ENCODE assay signal across 12 cellular contexts in the genomic region with DNA sequence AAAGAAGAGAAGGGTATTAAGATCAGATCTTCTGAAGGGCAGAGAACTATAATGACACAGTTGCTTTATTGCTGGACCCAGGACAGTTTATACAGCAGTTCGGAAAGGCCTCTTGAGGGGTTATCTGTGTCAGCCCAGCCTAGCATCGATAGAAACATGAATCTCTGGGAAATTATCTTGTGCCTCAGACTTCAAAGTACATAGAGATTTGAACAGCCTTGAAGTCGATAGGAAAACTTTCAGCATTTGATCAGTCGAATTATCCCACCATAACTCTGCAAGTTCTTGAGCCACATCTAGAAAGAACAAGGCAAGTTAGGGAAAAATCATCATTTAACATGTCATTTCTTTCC. TPM values are rescaled to one million over a fixed set of nuclear protein-coding genes. Genes with fewer than 3 reads are reported as not detected.
DNase-seq lines count a peak whose midpoint lies in the region; ATAC-seq and TF ChIP-seq lines count a peak whose summit lies in the region.
"Had no signal": no experiment of that assay in that cellular context is flagged by ENCODE, and none has a peak within 500 bp of the region (broad histone marks: within the 10 kb centered on the region; RNA-seq: fewer than 3 reads in every experiment).

No MANE protein-coding gene starts in this region.

- H3K27me3 ChIP-seq in thoracic aorta (replicated peaks; ENCODE audit: insufficient read depth): no peaks in the 10 kb centered on the region

- POLR2A ChIA-PET in activated CD8-positive, alpha-beta T cell treated with anti-CD3 and anti-CD28 coated beads, Interleukin-2, amount 10 ng/mL, durations not matched to agents 7 days and 5 days (lab: Charles Lee): interaction anchor here (0.6 kb wide), 1 partner anchor 52 kb away, joined by 3 read pairs; no protein-coding TSS in a partner anchor
- POLR2A ChIA-PET in activated CD8-positive, alpha-beta T cell treated with anti-CD3 and anti-CD28 coated beads for 36 hours (lab: Charles Lee): interaction anchor here (0.6 to 1.3 kb wide), 2 partner anchors 16 to 596 kb away, joined by 3 read pairs; no protein-coding TSS in a partner anchor
- POLR2A ChIA-PET in OCI-LY7 (lab: Charles Lee): interaction anchor here (1.1 kb wide), 2 partner anchors 32 to 439 kb away, joined by 3 to 5 read pairs; no protein-coding TSS in a partner anchor

- peak overlapping the region; percentile 48 for H3K27ac Mint-ChIP-seq in activated CD8-positive, alpha-beta T cell treated with anti-CD3 and anti-CD28 coated beads, Interleukin-2, amount 10 ng/mL, durations not matched to agents 7 days and 5 days
- H3K27ac Mint-ChIP-seq in activated CD8-positive, alpha-beta T cell treated with anti-CD3 and anti-CD28 coated beads for 36 hours: no peak overlapping the region
- peak overlapping the region; percentile 24 to 82 for H3K27ac Mint-ChIP-seq in effector memory CD8-positive, alpha-beta T cell
- H3K27ac Mint-ChIP-seq: activated CD4-positive, alpha-beta memory T cell treated with anti-CD3 and anti-CD28 coated beads for 36 hours; H9 had no signal

- no peaks in the 10 kb centered on the region for H3K36me3 Mint-ChIP-seq in activated CD8-positive, alpha-beta T cell treated with anti-CD3 and anti-CD28 coated beads, Interleukin-2, amount 10 ng/mL, durations not matched to agents 7 days and 5 days (ENCODE audit: low read depth)
- H3K36me3 Mint-ChIP-seq in activated CD8-positive, alpha-beta T cell treated with anti-CD3 and anti-CD28 coated beads for 36 hours (ENCODE audit: low read depth): no peaks in the 10 kb centered on the region
- peaks cover 7% of the 10 kb centered on the region for H3K36me3 Mint-ChIP-seq in effector memory CD8-positive, alpha-beta T cell (ENCODE audit: insufficient read depth)

- H3K4me1 Mint-ChIP-seq in activated CD8-positive, alpha-beta T cell treated with anti-CD3 and anti-CD28 coated beads, Interleukin-2, amount 10 ng/mL, durations not matched to agents 7 days and 5 days (ENCODE audit: low read depth): peaks cover 48% of the 10 kb centered on the region
- peaks cover 47% of the 10 kb centered on the region for H3K4me1 Mint-ChIP-seq in activated CD8-positive, alpha-beta T cell treated with anti-CD3 and anti-CD28 coated beads for 36 hours (ENCODE audit: low read depth)
- H3K4me1 Mint-ChIP-seq in effector memory CD8-positive, alpha-beta T cell (ENCODE audit: low read depth in 2 of 2): peaks cover 27% of the 10 kb centered on the region in 2 donors

- TF ChIP-seq CTCF in activated CD8-positive, alpha-beta T cell treated with anti-CD3 and anti-CD28 coated beads for 36 hours (IDR thresholded peaks at IDR 0.05): no peak
- TF ChIP-seq CTCF in OCI-LY7 (conservative IDR thresholded peaks at IDR 0.05; ENCODE audit: low read length): no peak
- no peak for TF ChIP-seq CTCF in thoracic aorta (IDR thresholded peaks at IDR 0.05)

- H4K20me1 ChIP-seq in OCI-LY7 (ENCODE audit: insufficient read depth, low read length): no peaks in the 10 kb centered on the region

- peak overlapping the region; percentile 30 for H3K4me3 ChIP-seq in OCI-LY7 (ENCODE audit: low read depth, low read length, poor library complexity, severe bottlenecking)
- peak overlapping the region; percentile 20 for H3K4me3 ChIP-seq in thoracic aorta
- H3K4me3 ChIP-seq: A549 had no signal

- no peak for ATAC-seq in activated CD8-positive, alpha-beta T cell treated with anti-CD3 and anti-CD28 coated beads, Interleukin-2, amount 10 ng/mL, durations not matched to agents 7 days and 5 days
- ATAC-seq in activated CD8-positive, alpha-beta T cell treated with anti-CD3 and anti-CD28 coated beads for 36 hours: no peak
- ATAC-seq in effector memory CD8-positive, alpha-beta T cell (replicated peaks): no peak
- no peak for ATAC-seq in thoracic aorta (ENCODE audit: insufficient number of reproducible peaks, low FRiP score, low read depth)
- ATAC-seq in GM18868 (IDR thresholded peaks at IDR 0.05; ENCODE audit: unreplicated experiment): no peak
- ATAC-seq: A549 had no signal

- H3K9me3 ChIP-seq in OCI-LY7 (ENCODE audit: low read length) (no peaks in the 10 kb centered on the region), thoracic aorta (no peaks in the 10 kb centered on the region)
- H3K9me3 ChIP-seq: A549 had no signal

- no peak overlapping the region for H3K27ac ChIP-seq in OCI-LY7 (ENCODE audit: low read depth, low read length, poor library complexity, severe bottlenecking)
- no peak overlapping the region for H3K27ac ChIP-seq in thoracic aorta
- H3K27ac ChIP-seq: A549 had no signal

- H3K4me3 Mint-ChIP-seq in activated CD8-positive, alpha-beta T cell treated with anti-CD3 and anti-CD28 coated beads, Interleukin-2, amount 10 ng/mL, durations not matched to agents 7 days and 5 days: peak overlapping the region; percentile 53
- H3K4me3 Mint-ChIP-seq in activated CD8-positive, alpha-beta T cell treated with anti-CD3 and anti-CD28 coated beads for 36 hours: no peak overlapping the region
- H3K4me3 Mint-ChIP-seq in effector memory CD8-positive, alpha-beta T cell: peak overlapping the region; percentile 62 to 76
- H3K4me3 Mint-ChIP-seq: H9 had no signal

- intact Hi-C loops in activated CD8-positive, alpha-beta T cell treated with anti-CD3 and anti-CD28 coated beads for 36 hours (cut with micrococcal nuclease): loop anchor here (10.0 kb wide), 1 partner anchor 350 kb away; no protein-coding TSS in a partner anchor
- intact Hi-C loops in OCI-LY7 (cut with micrococcal nuclease; ENCODE audit: unreplicated experiment): no loop called here

- no peaks in the 10 kb centered on the region for H3K9me2 ChIP-seq in OCI-LY7 (ENCODE audit: insufficient read depth, low read length)

- H3K27me3 Mint-ChIP-seq in activated CD8-positive, alpha-beta T cell treated with anti-CD3 and anti-CD28 coated beads, Interleukin-2, amount 10 ng/mL, durations not matched to agents 7 days and 5 days (ENCODE audit: low read depth): peaks cover 63% of the 10 kb centered on the region
- peaks cover 54% of the 10 kb centered on the region for H3K27me3 Mint-ChIP-seq in activated CD8-positive, alpha-beta T cell treated with anti-CD3 and anti-CD28 coated beads for 36 hours
- peaks cover 38 to 54% of the 10 kb centered on the region in 2 donors for H3K27me3 Mint-ChIP-seq in effector memory CD8-positive, alpha-beta T cell

- CTCF ChIA-PET in activated CD8-positive, alpha-beta T cell treated with anti-CD3 and anti-CD28 coated beads, Interleukin-2, amount 10 ng/mL, durations not matched to agents 7 days and 5 days (lab: Charles Lee): interaction anchor here (1.1 kb wide), 1 partner anchor 9 kb away, joined by 3 read pairs; no protein-coding TSS in a partner anchor
- CTCF ChIA-PET in activated CD8-positive, alpha-beta T cell treated with anti-CD3 and anti-CD28 coated beads for 36 hours (lab: Charles Lee): interaction anchor here (1.5 to 2.1 kb wide), 2 partner anchors 36 to 94 kb away, joined by 4 to 5 read pairs; no protein-coding TSS in a partner anchor
- CTCF ChIA-PET in OCI-LY7 (lab: Charles Lee; ENCODE audit: unreplicated experiment): no interaction called here

- H3K4me1 ChIP-seq in OCI-LY7 (ENCODE audit: insufficient read depth, low read length, poor library complexity, severe bottlenecking): peaks cover 39% of the 10 kb centered on the region
- peaks cover 9 to 11% of the 10 kb centered on the region in 2 donors for H3K4me1 ChIP-seq in thoracic aorta (ENCODE audit: control insufficient read depth in 1 of 2, low read depth in 2 of 2)

- no peaks in the 10 kb centered on the region for H3K79me2 ChIP-seq in OCI-LY7 (ENCODE audit: insufficient read depth, low read depth, low read length)

- H2AFZ ChIP-seq in OCI-LY7 (ENCODE audit: low read length): peak overlapping the region; percentile 70

- no peaks in the 10 kb centered on the region for H3K36me3 ChIP-seq in OCI-LY7 (ENCODE audit: insufficient read depth, low read length)
- no peaks in the 10 kb centered on the region for H3K36me3 ChIP-seq in thoracic aorta

- peaks cover 3% of the 10 kb centered on the region for H3K9me3 Mint-ChIP-seq in activated CD8-positive, alpha-beta T cell treated with anti-CD3 and anti-CD28 coated beads, Interleukin-2, amount 10 ng/mL, durations not matched to agents 7 days and 5 days (ENCODE audit: insufficient read depth)
- no peaks in the 10 kb centered on the region for H3K9me3 Mint-ChIP-seq in activated CD8-positive, alpha-beta T cell treated with anti-CD3 and anti-CD28 coated beads for 36 hours
- no peaks in the 10 kb centered on the region for H3K9me3 Mint-ChIP-seq in effector memory CD8-positive, alpha-beta T cell
- H3K9me3 Mint-ChIP-seq: H9 had no signal

- no peak for DNase-seq in activated CD8-positive, alpha-beta T cell treated with anti-CD3 and anti-CD28 coated beads, Interleukin-2, amount 10 ng/mL, durations not matched to agents 7 days and 5 days
- DNase-seq in activated CD8-positive, alpha-beta T cell treated with anti-CD3 and anti-CD28 coated beads for 36 hours: no peak
- no peak for DNase-seq in OCI-LY7 (ENCODE audit: low spot score)
- no peak for DNase-seq in effector memory CD8-positive, alpha-beta T cell
- no peak for DNase-seq in thoracic aorta (ENCODE audit: low spot score)
- DNase-seq in cerebellar nuclear complex (lab: John Stamatoyannopoulos, UW): no peak
- DNase-seq in SIG-M5 treated with dmso at 0.1 percent for 504 hours (lab: John Stamatoyannopoulos, UW; ENCODE audit: unreplicated experiment): no peak
- DNase-seq: H9, Right ventricle myocardium superior had no signal

- peak overlapping the region; percentile 48 for H3K4me2 ChIP-seq in OCI-LY7 (ENCODE audit: low read length)
- H3K4me2 ChIP-seq: A549 had no signal

- BruUV-seq in OCI-LY7 (replicated peaks; lab: Mats Ljungman, UMichigan): no TSS peak

RNA-seq across cellular contexts. Expression of gene LMO2, which starts 2.5 kb away (rescaled TPM):
- not detected for total RNA-seq in activated CD8-positive, alpha-beta T cell treated with anti-CD3 and anti-CD28 coated beads, Interleukin-2, amount 10 ng/mL, durations not matched to agents 7 days and 5 days
- total RNA-seq in activated CD8-positive, alpha-beta T cell treated with anti-CD3 and anti-CD28 coated beads for 36 hours: not detected
- total RNA-seq in OCI-LY7 (2014; rRNA removed; shearing (Covaris generic)): not detected in 2 replicates
- total RNA-seq in OCI-LY7 (2022) (0.89 and 2.0 TPM in 2 replicates), thoracic aorta (10 to 100 TPM; 37.0 to 74.3 TPM)
- total RNA-seq: activated CD4-positive, alpha-beta memory T cell treated with anti-CD3 and anti-CD28 coated beads for 36 hours had no signal

Comparison
In these comparisons a context has a peak if more than half of its experiments do, and no peak if none do; other contexts are left out.
1. RNA of gene LMO2, which starts 2.5 kb away (total RNA-seq): 37.0 to 74.3 TPM in thoracic aorta; 0.89 to 2.0 TPM in OCI-LY7, not detected in activated CD8-positive, alpha-beta T cell treated with anti-CD3 and anti-CD28 coated beads, Interleukin-2, amount 10 ng/mL, durations not matched to agents 7 days and 5 days and not detected in activated CD8-positive, alpha-beta T cell treated with anti-CD3 and anti-CD28 coated beads for 36 hours; every median in the first group is over 10 times any median in the second.